In the genomic region with DNA sequence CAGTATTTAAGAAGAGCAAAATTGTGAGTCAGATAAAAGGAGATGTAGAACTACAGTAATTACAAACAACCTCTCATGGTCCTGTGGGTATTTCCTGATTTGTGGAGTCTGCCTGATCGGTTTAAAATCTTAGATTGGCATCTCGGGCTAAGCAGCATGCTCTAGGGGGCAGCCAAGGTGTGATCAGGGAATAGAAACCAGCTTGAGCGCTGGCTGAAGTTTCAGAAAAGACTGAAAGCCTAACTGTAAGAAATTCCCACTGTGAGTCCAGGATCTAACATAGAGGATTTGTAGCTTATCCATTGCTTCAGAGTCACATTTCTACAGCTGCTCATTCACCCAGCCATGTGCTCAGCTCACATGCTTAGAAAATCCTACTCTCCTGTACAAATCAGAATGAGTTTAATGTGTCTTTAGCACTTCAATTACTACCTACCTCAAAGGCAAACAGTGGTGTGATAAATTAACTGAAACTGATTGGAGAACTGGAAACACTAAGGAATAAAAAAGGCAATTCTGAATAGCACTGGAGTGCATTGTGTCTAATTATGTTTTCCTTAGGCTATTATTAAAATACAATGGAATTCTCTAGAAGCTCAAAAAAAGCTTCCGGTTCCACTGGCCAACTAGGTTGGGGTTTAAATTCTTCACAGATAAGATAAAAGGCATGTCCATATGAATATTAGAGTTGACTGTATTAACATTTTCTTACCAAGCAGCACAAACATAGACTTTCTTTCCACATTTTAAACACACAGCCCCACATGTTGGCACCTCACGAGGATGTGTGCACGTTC, we compare ENCODE assay signal across 10 cellular contexts.
DNase-seq lines count a peak whose midpoint lies in the region; ATAC-seq and TF ChIP-seq lines count a peak whose summit lies in the region.
"Had no signal": no experiment of that assay in that cellular context is flagged by ENCODE, and none has a peak within 500 bp of the region (broad histone marks: within the 10 kb centered on the region; RNA-seq: fewer than 3 reads in every experiment).

No MANE protein-coding gene starts in this region.

- H2AFZ ChIP-seq in mammary epithelial cell (ENCODE audit: low read depth, low read length), result no peak overlapping the region

- H3K36me3 ChIP-seq in upper lobe of right lung, result peaks cover 13% of the 10 kb centered on the region
- peaks cover 0 to 16% (median 9%) of the 10 kb centered on the region in 3 donors for H3K36me3 ChIP-seq in tibial artery
- no peaks in the 10 kb centered on the region for H3K36me3 ChIP-seq in mammary epithelial cell (ENCODE audit: insufficient read depth, low read length)

- no peaks in the 10 kb centered on the region for H3K27me3 ChIP-seq in right cardiac atrium (ENCODE audit: control insufficient read depth, insufficient read depth)
- H3K27me3 ChIP-seq in upper lobe of right lung, result no peaks in the 10 kb centered on the region
- no peaks in the 10 kb centered on the region for H3K27me3 ChIP-seq in tibial artery
- no peaks in the 10 kb centered on the region for H3K27me3 ChIP-seq in mammary epithelial cell (ENCODE audit: insufficient read depth, low read length)

- H3K4me3 ChIP-seq in right cardiac atrium (ENCODE audit: low read length) (no peak overlapping the region), fibroblast of villous mesenchyme (ENCODE audit: low read depth, low read length) (no peak overlapping the region), upper lobe of right lung (no peak overlapping the region), tibial artery (no peak overlapping the region), mammary epithelial cell (replicated peaks in 1 of 3; ENCODE audit: insufficient read depth in 1 of 3, low read depth in 2 of 3, low read length in 3 of 3) (no peak overlapping the region)

- DNase-seq in right cardiac atrium (no peak), left ventricle myocardium superior (no peak), NCI-H524 (lab: John Stamatoyannopoulos, UW) (peak; percentile 72 to 87), fibroblast of villous mesenchyme (ENCODE audit: low read depth) (peak; percentile 7), upper lobe of right lung (no peak), tibial artery (no peak), HPDE6-E6E7 (ENCODE audit: extremely low spot score) (no peak), mammary epithelial cell (no peak)
- DNase-seq: activated naive CD4-positive, alpha-beta T cell treated with anti-CD3 and anti-CD28 coated beads, Interleukin-2, amount 10 ng/mL, durations not matched to agents 7 days and 5 days; NCI-H1694 had no signal

- ATAC-seq in right cardiac atrium, result peak in 1 of 2 donors; percentile 34
- ATAC-seq in left ventricle myocardium superior, result no peak
- ATAC-seq in upper lobe of right lung, result peak; percentile 65

- no peaks in the 10 kb centered on the region for H3K9me3 ChIP-seq in right cardiac atrium (ENCODE audit: control insufficient read depth, low read length)
- no peaks in the 10 kb centered on the region for H3K9me3 ChIP-seq in upper lobe of right lung
- H3K9me3 ChIP-seq in tibial artery, result peaks cover 0 to 3% (median 0%) of the 10 kb centered on the region in 3 donors
- H3K9me3 ChIP-seq in mammary epithelial cell (replicated peaks; ENCODE audit: insufficient read depth, low read length), result peaks cover 6% of the 10 kb centered on the region

- no peaks in the 10 kb centered on the region for H3K79me2 ChIP-seq in mammary epithelial cell (ENCODE audit: insufficient read depth, low read length)

- H3K27ac ChIP-seq in right cardiac atrium (ENCODE audit: low read length), result peak overlapping the region; percentile 37
- no peak overlapping the region for H3K27ac ChIP-seq in upper lobe of right lung
- H3K27ac ChIP-seq in tibial artery, result no peak overlapping the region
- H3K27ac ChIP-seq in mammary epithelial cell (ENCODE audit: insufficient read depth, low read depth, low read length), result no peak overlapping the region

- 54% methylated on average over 6 of the region's 6 CpGs for WGBS in right cardiac atrium
- 87% methylated on average over 6 of the region's 6 CpGs for WGBS in mammary epithelial cell (ENCODE audit: low coverage, missing lambda C conversion rate)

- intact Hi-C loops in right cardiac atrium (cut with DNase I), result loop anchor here in 1 of 4 donors (10.0 kb wide), 1 partner anchor 178 kb away; no protein-coding TSS in a partner anchor
- intact Hi-C loops in left ventricle myocardium superior (cut with micrococcal nuclease), result no loop called here
- intact Hi-C loops in upper lobe of right lung (cut with DNase I), result no loop called here
- intact Hi-C loops in tibial artery (cut with DNase I; ENCODE audit: low total_unique reads), result no loop called here
- intact Hi-C loops in mammary epithelial cell (cut with micrococcal nuclease), result no loop called here

- TF ChIP-seq CTCF in fibroblast of villous mesenchyme (IDR thresholded peaks at IDR 0.05; ENCODE audit: insufficient read depth, low read depth, low read length), result peak; percentile 35
- TF ChIP-seq CTCF in upper lobe of right lung (IDR thresholded peaks at IDR 0.05), result peak; percentile 38
- TF ChIP-seq CTCF in tibial artery (IDR thresholded peaks at IDR 0.05), result peak in 1 of 2 experiments; percentile 21
- TF ChIP-seq CTCF in mammary epithelial cell (conservative IDR thresholded peaks at IDR 0.05 in 1 of 2, IDR thresholded peaks at IDR 0.05 in 1 of 2; ENCODE audit: extremely low read depth in 1 of 2, insufficient read depth in 1 of 2, low read depth in 1 of 2, low read length in 2 of 2), result no peak

- BruUV-seq in mammary epithelial cell (replicated peaks; lab: Mats Ljungman, UMichigan), result no TSS peak

- H3K4me1 ChIP-seq in right cardiac atrium (ENCODE audit: control insufficient read depth, insufficient read depth, low read length) (no peaks in the 10 kb centered on the region), upper lobe of right lung (peaks cover 10% of the 10 kb centered on the region), tibial artery (peaks cover 0 to 2% (median 0%) of the 10 kb centered on the region in 4 donors), mammary epithelial cell (ENCODE audit: insufficient read depth, low read length) (peaks cover 10% of the 10 kb centered on the region)

- in situ Hi-C loops in mammary epithelial cell (cut with MboI; ENCODE audit: low sequenced_read_pairs in 2 of 2), result no loop called here

- no peaks in the 10 kb centered on the region for H4K20me1 ChIP-seq in mammary epithelial cell (ENCODE audit: insufficient read depth, low read length)

- no peak overlapping the region for H3K4me2 ChIP-seq in mammary epithelial cell (ENCODE audit: insufficient read depth, low read depth, low read length)

- no peak overlapping the region for H3K9ac ChIP-seq in mammary epithelial cell (ENCODE audit: insufficient read depth, low read length)

- dilution Hi-C loops in mammary epithelial cell (cut with HindIII; ENCODE audit: low sequenced_read_pairs), result no loop called here

- CTCF ChIA-PET in mammary epithelial cell (lab: Charles Lee; ENCODE audit: low non-redundant PET), result no interaction called here

Comparison
In these comparisons a context has a peak if more than half of its experiments do, and no peak if none do; other contexts are left out.
1. DNase-seq: peak in NCI-H524 (2 of 2) and fibroblast of villous mesenchyme (single experiment); none in right cardiac atrium (0 of 3), left ventricle myocardium superior (single experiment), upper lobe of right lung (single experiment), tibial artery (0 of 2), HPDE6-E6E7 (single experiment) and mammary epithelial cell (single experiment).
2. CTCF ChIP-seq: peak in fibroblast of villous mesenchyme (single experiment) and upper lobe of right lung (single experiment); none in mammary epithelial cell (0 of 2).